Comparison of ENCODE assay signal across 8 cellular contexts in the genomic region with DNA sequence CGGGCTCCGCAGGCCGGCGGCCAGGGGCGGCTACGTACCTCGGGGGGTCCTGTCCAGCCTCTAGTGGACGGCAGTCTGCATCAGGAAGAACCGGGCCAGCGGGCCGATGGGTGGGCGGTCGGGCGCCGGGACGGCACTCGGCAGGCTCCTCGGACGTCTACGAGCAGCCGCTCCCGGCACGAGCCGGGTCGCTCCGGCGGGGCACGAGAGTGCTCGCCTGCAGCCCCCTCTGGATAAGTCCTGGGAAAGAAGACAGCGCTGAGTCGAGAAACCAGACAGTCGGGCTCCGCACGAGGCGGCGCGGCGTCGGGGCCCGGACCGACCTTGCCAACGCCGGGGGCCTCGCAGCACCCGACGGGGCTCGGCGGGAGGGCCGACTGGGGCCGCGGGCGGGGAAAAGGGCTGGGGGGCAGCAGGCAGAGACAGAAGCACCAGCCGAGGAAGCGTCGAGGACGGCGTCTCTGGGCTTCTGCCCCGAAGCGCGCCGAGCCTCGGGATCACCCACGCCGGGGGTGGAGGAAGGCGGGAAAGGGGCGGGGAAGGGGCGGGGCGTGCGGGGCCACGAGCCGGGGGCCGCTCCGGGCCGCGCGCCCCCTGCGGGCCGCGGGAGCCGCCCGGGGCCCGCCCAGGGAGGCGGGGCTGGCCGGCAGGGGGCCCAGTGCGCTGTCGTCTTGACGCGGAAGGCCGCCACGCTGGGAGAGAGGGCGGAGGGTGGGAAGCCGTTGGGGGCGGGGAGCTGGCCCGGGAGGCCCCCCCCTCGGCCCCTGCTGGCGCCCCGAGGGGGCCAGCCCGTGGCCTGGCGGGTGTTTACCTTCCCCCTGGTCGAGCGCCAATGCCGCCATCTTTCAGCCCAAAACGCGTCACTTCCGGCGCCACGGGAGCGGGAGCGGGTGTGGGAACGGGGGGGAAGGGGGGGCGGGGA. TPM values are rescaled to one million over a fixed set of nuclear protein-coding genes. Genes with fewer than 3 reads are reported as not detected.
DNase-seq lines count a peak whose midpoint lies in the region; ATAC-seq and TF ChIP-seq lines count a peak whose summit lies in the region.

No MANE protein-coding gene starts in this region.

- peaks cover 32% of the 10 kb centered on the region for H3K4me1 Mint-ChIP-seq in neural crest cell
- peaks cover 18% of the 10 kb centered on the region for H3K4me1 Mint-ChIP-seq in stimulated activated naive CD8-positive, alpha-beta T cell treated with anti-CD3 and anti-CD28 coated beads, Interleukin-15, amount 100 ng/mL, for 72 hours

- DNase-seq in G401 (ENCODE audit: low spot score) = peak; percentile 69
- DNase-seq in GOT3 (lab: John Stamatoyannopoulos, UW) = peak; percentile 72
- DNase-seq in RWPE2 (ENCODE audit: low spot score) = peak; percentile 82
- DNase-seq in activated effector memory CD4-positive, alpha-beta T cell treated with Interleukin-2 at 50 U/mL for 16 hours = peak; percentile 69
- peak; percentile 82 for DNase-seq in fibroblast of the conjunctiva (ENCODE audit: low read depth)
- DNase-seq in neural crest cell (ENCODE audit: low read depth, low spot score) = peak; percentile 84
- DNase-seq in stimulated activated naive CD8-positive, alpha-beta T cell treated with anti-CD3 and anti-CD28 coated beads, Interleukin-15, amount 100 ng/mL, for 72 hours = peak; percentile 86 to 91

- no peaks in the 10 kb centered on the region for H3K36me3 ChIP-seq in RWPE2 (ENCODE audit: low read depth)

- peak overlapping the region; percentile 86 for H3K4me3 Mint-ChIP-seq in neural crest cell
- peak overlapping the region; percentile 77 to 94 for H3K4me3 Mint-ChIP-seq in stimulated activated naive CD8-positive, alpha-beta T cell treated with anti-CD3 and anti-CD28 coated beads, Interleukin-15, amount 100 ng/mL, for 72 hours

- no peaks in the 10 kb centered on the region for H3K9me3 ChIP-seq in RWPE2 (ENCODE audit: severe bottlenecking)

- ATAC-seq in RWPE2 (ENCODE audit: low read depth) = peak; percentile 82
- ATAC-seq in stimulated activated naive CD8-positive, alpha-beta T cell treated with anti-CD3 and anti-CD28 coated beads, Interleukin-15, amount 100 ng/mL, for 72 hours = peak; percentile 96

- no peaks in the 10 kb centered on the region for H3K27me3 Mint-ChIP-seq in neural crest cell (ENCODE audit: low read depth)
- H3K27me3 Mint-ChIP-seq in stimulated activated naive CD8-positive, alpha-beta T cell treated with anti-CD3 and anti-CD28 coated beads, Interleukin-15, amount 100 ng/mL, for 72 hours = no peaks in the 10 kb centered on the region

- H3K27ac Mint-ChIP-seq in neural crest cell (ENCODE audit: unreplicated experiment) = peak overlapping the region; percentile 92
- H3K27ac Mint-ChIP-seq in stimulated activated naive CD8-positive, alpha-beta T cell treated with anti-CD3 and anti-CD28 coated beads, Interleukin-15, amount 100 ng/mL, for 72 hours = peak overlapping the region in 1 of 2 donors; percentile 87

- TF ChIP-seq CTCF in LNCAP (IDR thresholded peaks at IDR 0.05) (peak; percentile 35), RWPE2 (IDR thresholded peaks at IDR 0.05; ENCODE audit: poor library complexity, severe bottlenecking) (peak; percentile 37), neural crest cell (conservative IDR thresholded peaks at IDR 0.05) (peak; percentile 46)

- H3K36me3 Mint-ChIP-seq in neural crest cell (ENCODE audit: low read depth) = peaks cover 6% of the 10 kb centered on the region

- no peaks in the 10 kb centered on the region for H3K27me3 ChIP-seq in RWPE2 (ENCODE audit: insufficient read depth, poor library complexity, severe bottlenecking)

- peak overlapping the region; percentile 85 for H3K4me3 ChIP-seq in RWPE2 (ENCODE audit: severe bottlenecking)

- H3K4me1 ChIP-seq in RWPE2 (ENCODE audit: insufficient read depth, poor library complexity, severe bottlenecking) = no peaks in the 10 kb centered on the region

- peak overlapping the region; percentile 67 for H3K27ac ChIP-seq in RWPE2 (ENCODE audit: poor library complexity, severe bottlenecking)

- no peaks in the 10 kb centered on the region for H3K9me3 Mint-ChIP-seq in neural crest cell
- no peaks in the 10 kb centered on the region for H3K9me3 Mint-ChIP-seq in stimulated activated naive CD8-positive, alpha-beta T cell treated with anti-CD3 and anti-CD28 coated beads, Interleukin-15, amount 100 ng/mL, for 72 hours

- in situ Hi-C loops in G401 (cut with HindIII; ENCODE audit: low sequenced_read_pairs) = no loop called here

RNA-seq across cellular contexts. Expression of a gene that starts 1.9 kb away (rescaled TPM):
- total RNA-seq in G401 (2014; rRNA removed; shearing (Covaris generic)) = 5.2 and 8.1 TPM in 2 replicates
- 16.5 and 17.1 TPM in 2 replicates for total RNA-seq in neural crest cell

RNA-seq across cellular contexts. Expression of a gene that starts 29.7 kb away (rescaled TPM):
- total RNA-seq in G401 (2014; rRNA removed; shearing (Covaris generic)) = 176 and 229 TPM in 2 replicates
- total RNA-seq in neural crest cell = 426 and 440 TPM in 2 replicates

Comparison
In these comparisons a context has a peak if more than half of its experiments do, and no peak if none do; other contexts are left out.
1. Peak in every context shown above with its lines: DNase-seq, ATAC-seq, H3K4me3 ChIP-seq and H3K27ac ChIP-seq.